In genomic region chr11:128052912-128053641, GRCh38 we compare ENCODE assay signal across 8 cellular contexts.
DNase-seq lines count a peak whose midpoint lies in the region; ATAC-seq and TF ChIP-seq lines count a peak whose summit lies in the region.

No MANE protein-coding gene starts in this region.

- DNase-seq in GM04503 (ENCODE audit: low read depth) (peak; percentile 71), HPDE6-E6E7 (ENCODE audit: extremely low spot score) (peak; percentile 37), right lobe of liver (no peak), NCI-H128 (lab: John Stamatoyannopoulos, UW; ENCODE audit: unreplicated experiment) (no peak), NCI-H1694 (lab: John Stamatoyannopoulos, UW) (no peak)
- DNase-seq in activated effector memory CD4-positive, alpha-beta T cell treated with anti-CD3 and anti-CD28 coated beads, Interleukin-2, amount 50 U/mL, for 16 hours, result no peak

- peak overlapping the region; percentile 74 for H3K4me3 Mint-ChIP-seq in activated naive CD8-positive, alpha-beta T cell
- no peak overlapping the region for H3K4me3 Mint-ChIP-seq in nephron

- no peaks in the 10 kb centered on the region for H3K9me3 ChIP-seq in right lobe of liver

- ATAC-seq in right lobe of liver, result no peak

- 27% methylated on average over 2 of the region's 2 CpGs for WGBS in right lobe of liver (ENCODE audit: insufficient coverage, low coverage, low lambda C conversion rate, missing lambda C conversion rate)

- no peaks in the 10 kb centered on the region for H3K27me3 Mint-ChIP-seq in activated naive CD8-positive, alpha-beta T cell
- H3K27me3 Mint-ChIP-seq in nephron (ENCODE audit: low read depth), result peaks cover 4% of the 10 kb centered on the region

- TF ChIP-seq CTCF in nephron (IDR thresholded peaks at IDR 0.05; ENCODE audit: unreplicated experiment in 3 of 3) (no peak), right lobe of liver (IDR thresholded peaks at IDR 0.05) (no peak)

- H3K4me3 ChIP-seq in right lobe of liver, result no peak overlapping the region

- H3K36me3 Mint-ChIP-seq in activated naive CD8-positive, alpha-beta T cell, result no peaks in the 10 kb centered on the region
- no peaks in the 10 kb centered on the region for H3K36me3 Mint-ChIP-seq in nephron (ENCODE audit: low read depth)

- H3K9me3 Mint-ChIP-seq in activated naive CD8-positive, alpha-beta T cell (ENCODE audit: low read depth), result no peaks in the 10 kb centered on the region
- H3K9me3 Mint-ChIP-seq in nephron, result no peaks in the 10 kb centered on the region

- peaks cover 72% of the 10 kb centered on the region for H3K4me1 Mint-ChIP-seq in activated naive CD8-positive, alpha-beta T cell (ENCODE audit: low read depth)
- peaks cover 16% of the 10 kb centered on the region for H3K4me1 Mint-ChIP-seq in nephron

- no peak for TF ChIP-seq POLR2A in right lobe of liver (IDR thresholded peaks at IDR 0.05)

- H3K27ac ChIP-seq in right lobe of liver, result no peak overlapping the region

- no peaks in the 10 kb centered on the region for H3K4me1 ChIP-seq in right lobe of liver

- intact Hi-C loops in right lobe of liver (cut with DNase I), result no loop called here

- no peaks in the 10 kb centered on the region for H3K27me3 ChIP-seq in right lobe of liver

- peak overlapping the region; percentile 86 for H3K27ac Mint-ChIP-seq in activated naive CD8-positive, alpha-beta T cell
- peak overlapping the region; percentile 15 to 78 (median 35) for H3K27ac Mint-ChIP-seq in nephron

- no peaks in the 10 kb centered on the region for H3K36me3 ChIP-seq in right lobe of liver

Comparison
In these comparisons a context has a peak if more than half of its experiments do, and no peak if none do; other contexts are left out.
1. DNase-seq: peak in GM04503 (single experiment) and HPDE6-E6E7 (single experiment); none in right lobe of liver (0 of 3), NCI-H128 (single experiment), NCI-H1694 (single experiment) and activated effector memory CD4-positive, alpha-beta T cell treated with anti-CD3 and anti-CD28 coated beads, Interleukin-2, amount 50 U/mL, for 16 hours (single experiment).